ENCODE assay signal across 18 cellular contexts in the genomic region with DNA sequence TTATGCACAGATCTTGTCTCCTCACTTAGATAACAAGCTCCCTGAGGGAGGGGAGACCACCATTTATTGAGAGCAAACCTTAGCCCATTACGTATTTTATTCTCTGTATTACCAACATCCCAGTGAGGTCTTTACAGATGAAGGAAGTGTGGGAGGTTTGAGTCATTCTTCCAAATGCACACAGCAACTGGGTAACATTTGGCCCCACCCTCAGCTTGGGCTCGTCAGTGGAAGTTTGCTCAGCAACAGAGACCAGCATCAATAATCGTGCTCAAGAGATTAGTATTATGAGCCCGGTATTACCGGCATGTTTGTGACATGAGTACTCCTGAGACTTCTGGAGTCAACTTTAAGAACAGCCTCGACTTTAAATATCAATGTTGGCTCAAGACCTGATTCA.
DNase-seq lines count a peak whose midpoint lies in the region; ATAC-seq and TF ChIP-seq lines count a peak whose summit lies in the region.
"Had no signal": no experiment of that assay in that cellular context is flagged by ENCODE, and none has a peak within 500 bp of the region (broad histone marks: within the 10 kb centered on the region; RNA-seq: fewer than 3 reads in every experiment).

No MANE protein-coding gene starts in this region.

- 68% methylated on average over 5 of the region's 6 CpGs for WGBS in mesenchymal stem cell
- WGBS in lower leg skin, 2 donors = 71 to 73% methylated on average over 6 of the region's 6 CpGs

- no peak overlapping the region for H2BK5ac ChIP-seq in mesenchymal stem cell (ENCODE audit: low read depth, low read length, poor library complexity, severe bottlenecking)

- no peak overlapping the region for H4K8ac ChIP-seq in mesenchymal stem cell (ENCODE audit: low read length)

- POLR2A ChIA-PET in PC-3 (lab: Charles Lee; ENCODE audit: unreplicated experiment) = no interaction called here

- H3K36me3 ChIP-seq in PC-3 (ENCODE audit: low read depth, low read length) = no peaks in the 10 kb centered on the region
- H3K36me3 ChIP-seq in mesenchymal stem cell (ENCODE audit: control insufficient read depth in 1 of 2, insufficient read depth in 2 of 2, low read depth in 1 of 2, low read length in 2 of 2) = no peaks in the 10 kb centered on the region
- H3K36me3 ChIP-seq: WERI-Rb-1 had no signal

- H3K79me2 ChIP-seq in PC-3 (ENCODE audit: low read length) = no peaks in the 10 kb centered on the region

- H4K91ac ChIP-seq in mesenchymal stem cell (ENCODE audit: low read length) = no peak overlapping the region

- H3K9me3 Mint-ChIP-seq in activated T-cell treated with anti-CD3 and anti-CD28 coated beads, Interleukin-2, amount 50 U/mL, for 4 hours = peaks cover 4% of the 10 kb centered on the region
- peaks cover 0 to 2% of the 10 kb centered on the region in 2 donors for H3K9me3 Mint-ChIP-seq in stimulated activated naive B cell treated with anti-CD40 and anti-IgM and Interleukin-4, amounts not matched to agents 10 μg/mL and 1 μg/mL and 100 μg/mL, for 72 hours

- no peak overlapping the region for H3K4me3 ChIP-seq in AG09309 (ENCODE audit: control insufficient read depth, low read depth, low read length)
- H3K4me3 ChIP-seq in PC-3 (ENCODE audit: low read length) = no peak overlapping the region
- H3K4me3 ChIP-seq in mesenchymal stem cell (ENCODE audit: insufficient read depth in 1 of 2, low read depth in 1 of 2, low read length in 2 of 2) = no peak overlapping the region
- no peak overlapping the region for H3K4me3 ChIP-seq in lower leg skin (ENCODE audit: low read depth, poor library complexity, severe bottlenecking)

- no peaks in the 10 kb centered on the region for H3K9me2 ChIP-seq in PC-3 (replicated peaks; ENCODE audit: low read length)
- H3K9me2 ChIP-seq: SK-N-SH had no signal

- no peak overlapping the region for H3K14ac ChIP-seq in mesenchymal stem cell (ENCODE audit: low read length in 2 of 2)

- H3F3A ChIP-seq in PC-3 (ENCODE audit: low read length, unreplicated experiment) = peaks cover 6% of the 10 kb centered on the region

- H3K4me1 ChIP-seq in PC-3 (ENCODE audit: insufficient read depth, low read length) = peaks cover 63% of the 10 kb centered on the region
- H3K4me1 ChIP-seq in mesenchymal stem cell (ENCODE audit: control insufficient read depth, insufficient read depth, low read depth, low read length) = peaks cover 6% of the 10 kb centered on the region

- peak; percentile 37 for DNase-seq in AG09309 (ENCODE audit: low read depth)
- peak; percentile 87 for DNase-seq in PC-3
- DNase-seq in mesenchymal stem cell = peak; percentile 59
- DNase-seq in AML-193 (lab: John Stamatoyannopoulos, UW) = no peak
- no peak for DNase-seq in lower leg skin (ENCODE audit: low spot score in 2 of 2)
- no peak for DNase-seq in activated T-cell treated with anti-CD3 and anti-CD28 coated beads, Interleukin-2, amount 50 U/mL, for 4 hours
- DNase-seq in stimulated activated naive B cell treated with anti-CD40 and anti-IgM and Interleukin-4, amounts not matched to agents 10 μg/mL and 1 μg/mL and 100 μg/mL, for 72 hours = no peak
- DNase-seq: activated CD8-positive, alpha-beta memory T cell treated with anti-CD3 and anti-CD28 coated beads, Interleukin-2, amount 50 U/mL, for 4 hours; C1 segment of cervical spinal cord; effector memory CD4-positive, alpha-beta T cell; NK-92 treated with Interleukin-12 subunit alpha and Interleukin-12 subunit beta, amount 100 ng/mL, for 24 hours; posterior cingulate gyrus; SK-N-SH; stimulated activated CD4-positive, alpha-beta T cell treated with anti-CD3 and anti-CD28 coated beads, Interleukin-4, amount 100 ng/mL, for 24 hours; stimulated activated naive CD4-positive, alpha-beta T cell; WERI-Rb-1 had no signal

- H3K4me3 Mint-ChIP-seq in activated T-cell treated with anti-CD3 and anti-CD28 coated beads, Interleukin-2, amount 50 U/mL, for 4 hours = no peak overlapping the region
- H3K4me3 Mint-ChIP-seq in stimulated activated naive B cell treated with anti-CD40 and anti-IgM and Interleukin-4, amounts not matched to agents 10 μg/mL and 1 μg/mL and 100 μg/mL, for 72 hours = no peak overlapping the region
- H3K4me3 Mint-ChIP-seq: mesothelial cell of epicardium had no signal

- H4K20me1 ChIP-seq in PC-3 (ENCODE audit: low read length) = no peaks in the 10 kb centered on the region

- H3K18ac ChIP-seq in mesenchymal stem cell (ENCODE audit: low read depth in 1 of 2, low read length in 2 of 2) = no peak overlapping the region

- H3K27me3 Mint-ChIP-seq in activated T-cell treated with anti-CD3 and anti-CD28 coated beads, Interleukin-2, amount 50 U/mL, for 4 hours (ENCODE audit: low read depth) = no peaks in the 10 kb centered on the region
- no peaks in the 10 kb centered on the region for H3K27me3 Mint-ChIP-seq in stimulated activated naive B cell treated with anti-CD40 and anti-IgM and Interleukin-4, amounts not matched to agents 10 μg/mL and 1 μg/mL and 100 μg/mL, for 72 hours

- H3K9ac ChIP-seq in PC-3 (ENCODE audit: low read length) = peak overlapping the region; percentile 38; the same call in 1 of the 2 replicates
- peak overlapping the region; percentile 71 for H3K9ac ChIP-seq in mesenchymal stem cell (ENCODE audit: low read length)
- H3K9ac ChIP-seq: SK-N-SH had no signal

- intact Hi-C loops in PC-3 (cut with micrococcal nuclease) = no loop called here
- intact Hi-C loops in lower leg skin (cut with DNase I; ENCODE audit: low total_unique reads) = no loop called here

- H3K27ac ChIP-seq in PC-3 (ENCODE audit: low read length) (peak overlapping the region; percentile 84), mesenchymal stem cell (ENCODE audit: low read length, poor library complexity, severe bottlenecking) (no peak overlapping the region)
- H3K27ac ChIP-seq: WERI-Rb-1 had no signal

- H3K4me1 Mint-ChIP-seq in activated T-cell treated with anti-CD3 and anti-CD28 coated beads, Interleukin-2, amount 50 U/mL, for 4 hours (ENCODE audit: low read depth) = no peaks in the 10 kb centered on the region
- no peaks in the 10 kb centered on the region for H3K4me1 Mint-ChIP-seq in stimulated activated naive B cell treated with anti-CD40 and anti-IgM and Interleukin-4, amounts not matched to agents 10 μg/mL and 1 μg/mL and 100 μg/mL, for 72 hours

- H3K9me3 ChIP-seq in PC-3 (ENCODE audit: low read length) (no peaks in the 10 kb centered on the region), mesenchymal stem cell (ENCODE audit: control insufficient read depth, low read length) (no peaks in the 10 kb centered on the region)
- H3K9me3 ChIP-seq: SK-N-SH had no signal

- no peaks in the 10 kb centered on the region for H3K27me3 ChIP-seq in PC-3 (ENCODE audit: low read length)
- no peaks in the 10 kb centered on the region for H3K27me3 ChIP-seq in mesenchymal stem cell (ENCODE audit: control insufficient read depth in 1 of 2, insufficient read depth in 1 of 2, low read length in 2 of 2)

- H2BK15ac ChIP-seq in mesenchymal stem cell (ENCODE audit: low read depth, poor library complexity, severe bottlenecking) = no peak overlapping the region

- CTCF ChIA-PET in PC-3 (lab: Charles Lee) = no interaction called here

- H3K4ac ChIP-seq in mesenchymal stem cell (ENCODE audit: low read depth in 1 of 2, low read length in 2 of 2) = no peak overlapping the region

- TF ChIP-seq CTCF in AG09309 (IDR thresholded peaks at IDR 0.05; ENCODE audit: control insufficient read depth, insufficient read depth, low read depth, low read length, missing control alignments) (no peak), PC-3 (conservative IDR thresholded peaks at IDR 0.05; ENCODE audit: low read depth, low read length) (no peak), lower leg skin (IDR thresholded peaks at IDR 0.05) (no peak)

- no peak overlapping the region for H2BK12ac ChIP-seq in mesenchymal stem cell (ENCODE audit: low read length in 2 of 2)

- H3K36me3 Mint-ChIP-seq in activated T-cell treated with anti-CD3 and anti-CD28 coated beads, Interleukin-2, amount 50 U/mL, for 4 hours (ENCODE audit: insufficient read depth) = no peaks in the 10 kb centered on the region
- H3K36me3 Mint-ChIP-seq in stimulated activated naive B cell treated with anti-CD40 and anti-IgM and Interleukin-4, amounts not matched to agents 10 μg/mL and 1 μg/mL and 100 μg/mL, for 72 hours = no peaks in the 10 kb centered on the region
- H3K36me3 Mint-ChIP-seq: mesothelial cell of epicardium had no signal

- no peak overlapping the region for H3K27ac Mint-ChIP-seq in stimulated activated naive B cell treated with anti-CD40 and anti-IgM and Interleukin-4, amounts not matched to agents 10 μg/mL and 1 μg/mL and 100 μg/mL, for 72 hours
- H3K27ac Mint-ChIP-seq: mesothelial cell of epicardium had no signal

- no peak overlapping the region for H2AK5ac ChIP-seq in mesenchymal stem cell (ENCODE audit: low read length, severe bottlenecking)

- ATAC-seq in PC-3 (peak; percentile 78), esophagus mucosa (peak; percentile 74)
- ATAC-seq in activated T-cell treated with anti-CD3 and anti-CD28 coated beads, Interleukin-2, amount 50 U/mL, for 4 hours = no peak
- no peak for ATAC-seq in stimulated activated naive B cell treated with anti-CD40 and anti-IgM and Interleukin-4, amounts not matched to agents 10 μg/mL and 1 μg/mL and 100 μg/mL, for 72 hours (replicated peaks)

- TF ChIP-seq POLR2A in lower leg skin (IDR thresholded peaks at IDR 0.05) = no peak

- H2AFZ ChIP-seq in PC-3 (ENCODE audit: low read length) (no peak overlapping the region), mesenchymal stem cell (ENCODE audit: low read depth, low read length) (no peak overlapping the region)

- H2BK120ac ChIP-seq in mesenchymal stem cell (ENCODE audit: low read depth, low read length) = no peak overlapping the region

- no peak overlapping the region for H3K23ac ChIP-seq in mesenchymal stem cell (ENCODE audit: low read length in 2 of 2)

- no TSS peak for BruUV-seq in PC-3 (replicated peaks; lab: Mats Ljungman, UMichigan)

- H3K4me2 ChIP-seq in PC-3 (ENCODE audit: low read length) (peak overlapping the region; percentile 53), mesenchymal stem cell (ENCODE audit: low read length, poor library complexity, severe bottlenecking) (no peak overlapping the region)
- H3K4me2 ChIP-seq: SK-N-SH had no signal

- H3K79me1 ChIP-seq in mesenchymal stem cell (replicated peaks; ENCODE audit: low read length, poor library complexity, severe bottlenecking) = no peaks in the 10 kb centered on the region

Comparison
In these comparisons a context has a peak if more than half of its experiments do, and no peak if none do; other contexts are left out.
1. DNase-seq: peak in AG09309 (single experiment), PC-3 (single experiment) and mesenchymal stem cell (single experiment); none in AML-193 (0 of 2), lower leg skin (0 of 2), activated T-cell treated with anti-CD3 and anti-CD28 coated beads, Interleukin-2, amount 50 U/mL, for 4 hours (single experiment) and stimulated activated naive B cell treated with anti-CD40 and anti-IgM and Interleukin-4, amounts not matched to agents 10 μg/mL and 1 μg/mL and 100 μg/mL, for 72 hours (single experiment).
2. ATAC-seq: peak in PC-3 (single experiment) and esophagus mucosa (single experiment); none in activated T-cell treated with anti-CD3 and anti-CD28 coated beads, Interleukin-2, amount 50 U/mL, for 4 hours (0 of 2) and stimulated activated naive B cell treated with anti-CD40 and anti-IgM and Interleukin-4, amounts not matched to agents 10 μg/mL and 1 μg/mL and 100 μg/mL, for 72 hours (0 of 2).